Comparison of ENCODE assay signal across 8 cellular contexts in the genomic region with DNA sequence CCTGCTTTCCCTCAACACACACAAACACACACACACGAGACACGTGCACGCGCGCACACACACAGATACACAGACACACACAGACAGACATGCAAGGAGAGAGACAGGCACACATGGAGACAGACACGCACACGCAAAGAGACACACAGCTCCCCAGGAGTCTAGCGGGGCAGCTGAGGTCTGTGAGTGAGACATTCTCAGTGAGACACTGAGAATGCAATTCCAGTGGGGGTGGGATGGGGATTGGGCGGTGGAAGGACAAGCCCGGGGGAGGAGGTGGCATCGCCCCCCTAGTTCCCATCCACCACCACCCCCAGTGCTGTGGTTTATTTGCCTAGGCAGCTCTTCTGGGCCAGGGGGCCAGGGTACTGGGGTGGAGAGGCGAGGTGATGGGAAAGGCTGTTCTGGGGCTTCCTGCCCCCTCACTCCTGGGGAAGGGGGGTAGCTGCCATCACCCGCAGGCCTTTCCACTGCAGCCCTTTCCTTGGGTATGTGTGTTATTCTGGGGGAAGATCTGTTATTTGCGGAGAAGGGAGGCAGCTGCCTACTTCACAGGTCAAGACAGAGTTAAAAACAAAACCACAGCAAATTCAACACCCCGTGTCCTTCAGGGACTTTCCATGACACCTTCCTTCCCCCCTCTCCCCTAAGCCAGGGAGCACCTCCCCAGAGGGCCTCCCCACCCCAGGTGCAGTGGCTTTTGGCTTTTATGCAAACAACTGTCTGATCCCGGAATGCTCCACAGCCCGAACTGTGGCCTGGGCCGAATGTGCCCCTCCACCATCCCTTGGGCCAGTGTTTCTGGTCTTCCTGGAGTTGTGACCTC. TPM values are rescaled to one million over a fixed set of nuclear protein-coding genes. Genes with fewer than 3 reads are reported as not detected.
DNase-seq lines count a peak whose midpoint lies in the region; TF ChIP-seq lines count a peak whose summit lies in the region.

No MANE protein-coding gene starts in this region.

- intact Hi-C loops in activated T-helper 1 cell treated with anti-CD3 and anti-CD28 coated beads, Interleukin-12 subunit alpha, Interleukin-12 subunit beta, Interleukin-2, Interleukin-4 antibody, amounts not matched to agents 30 ng/mL and 10 ng/mL and 1 ng/mL, durations not matched to agents 14 hours and 24 hours and 36 hours (cut with micrococcal nuclease), result loop anchor here (2.0 to 10.0 kb wide), 2 partner anchors 35 to 59 kb away; no protein-coding TSS in a partner anchor
- intact Hi-C loops in vagina (cut with DNase I), result no loop called here

- peak; percentile 47 for DNase-seq in activated T-helper 1 cell treated with anti-CD3 and anti-CD28 coated beads, Interleukin-12 subunit alpha, Interleukin-12 subunit beta, Interleukin-2, Interleukin-4 antibody, amounts not matched to agents 30 ng/mL and 10 ng/mL and 1 ng/mL, durations not matched to agents 14 hours and 24 hours and 36 hours (ENCODE audit: low spot score)
- peak; percentile 36 for DNase-seq in mesenchymal stem cell
- DNase-seq in vagina (ENCODE audit: extremely low spot score in 2 of 2), result no peak
- no peak for DNase-seq in putamen (ENCODE audit: low spot score)
- DNase-seq in iPS-NIHi7 (ENCODE audit: extremely low spot score), result no peak
- no peak for DNase-seq in NCI-H69 (lab: John Stamatoyannopoulos, UW)

- H2BK120ac ChIP-seq in mesenchymal stem cell (ENCODE audit: low read depth, low read length), result no peak overlapping the region

- H3K79me1 ChIP-seq in mesenchymal stem cell (replicated peaks; ENCODE audit: low read length, poor library complexity, severe bottlenecking), result no peaks in the 10 kb centered on the region

- no peak overlapping the region for H3K9ac ChIP-seq in HUES48 (ENCODE audit: low read depth, low read length)
- H3K9ac ChIP-seq in mesenchymal stem cell (ENCODE audit: low read length), result no peak overlapping the region

- no peak overlapping the region for H3K14ac ChIP-seq in mesenchymal stem cell (ENCODE audit: low read length in 2 of 2)

- no peak for TF ChIP-seq POLR2A in vagina (IDR thresholded peaks at IDR 0.05)

- H3K36me3 Mint-ChIP-seq in activated T-helper 1 cell treated with anti-CD3 and anti-CD28 coated beads, Interleukin-12 subunit alpha, Interleukin-12 subunit beta, Interleukin-2, Interleukin-4 antibody, amounts not matched to agents 30 ng/mL and 10 ng/mL and 1 ng/mL, durations not matched to agents 14 hours and 24 hours and 36 hours (ENCODE audit: low read depth), result peaks cover 8% of the 10 kb centered on the region

- H3K27me3 Mint-ChIP-seq in activated T-helper 1 cell treated with anti-CD3 and anti-CD28 coated beads, Interleukin-12 subunit alpha, Interleukin-12 subunit beta, Interleukin-2, Interleukin-4 antibody, amounts not matched to agents 30 ng/mL and 10 ng/mL and 1 ng/mL, durations not matched to agents 14 hours and 24 hours and 36 hours (ENCODE audit: insufficient read depth), result no peaks in the 10 kb centered on the region

- H3K4me1 ChIP-seq in HUES48 (ENCODE audit: control insufficient read depth, insufficient read depth, low read length) (peaks cover 31% of the 10 kb centered on the region), mesenchymal stem cell (ENCODE audit: control insufficient read depth, insufficient read depth, low read depth, low read length) (peaks cover 34% of the 10 kb centered on the region), vagina (peaks cover 27% of the 10 kb centered on the region)

- peak overlapping the region in 1 of 2 experiments; percentile 64 for H2BK12ac ChIP-seq in mesenchymal stem cell (ENCODE audit: low read length in 2 of 2)

- H4K8ac ChIP-seq in mesenchymal stem cell (ENCODE audit: low read length), result peak overlapping the region; percentile 70

- H3K4me3 ChIP-seq in GM08714 (ENCODE audit: low read length) (peak overlapping the region; percentile 22; the same call in 1 of the 2 replicates), HUES48 (ENCODE audit: low read depth, low read length) (no peak overlapping the region), mesenchymal stem cell (ENCODE audit: insufficient read depth in 1 of 2, low read depth in 1 of 2, low read length in 2 of 2) (no peak overlapping the region), vagina (no peak overlapping the region)

- peaks cover 8% of the 10 kb centered on the region for H3K27me3 ChIP-seq in HUES48 (ENCODE audit: control insufficient read depth, insufficient read depth, low read length)
- peaks cover 5 to 31% of the 10 kb centered on the region in 2 experiments for H3K27me3 ChIP-seq in mesenchymal stem cell (ENCODE audit: control insufficient read depth in 1 of 2, insufficient read depth in 1 of 2, low read length in 2 of 2)
- no peaks in the 10 kb centered on the region for H3K27me3 ChIP-seq in vagina

- H2BK5ac ChIP-seq in mesenchymal stem cell (ENCODE audit: low read depth, low read length, poor library complexity, severe bottlenecking), result no peak overlapping the region

- no peaks in the 10 kb centered on the region for H3K9me3 Mint-ChIP-seq in activated T-helper 1 cell treated with anti-CD3 and anti-CD28 coated beads, Interleukin-12 subunit alpha, Interleukin-12 subunit beta, Interleukin-2, Interleukin-4 antibody, amounts not matched to agents 30 ng/mL and 10 ng/mL and 1 ng/mL, durations not matched to agents 14 hours and 24 hours and 36 hours

- peak overlapping the region; percentile 61 for H3K4me3 Mint-ChIP-seq in activated T-helper 1 cell treated with anti-CD3 and anti-CD28 coated beads, Interleukin-12 subunit alpha, Interleukin-12 subunit beta, Interleukin-2, Interleukin-4 antibody, amounts not matched to agents 30 ng/mL and 10 ng/mL and 1 ng/mL, durations not matched to agents 14 hours and 24 hours and 36 hours

- H3K36me3 ChIP-seq in HUES48 (ENCODE audit: control insufficient read depth, insufficient read depth, low read length) (no peaks in the 10 kb centered on the region), mesenchymal stem cell (ENCODE audit: control insufficient read depth in 1 of 2, insufficient read depth in 2 of 2, low read depth in 1 of 2, low read length in 2 of 2) (no peaks in the 10 kb centered on the region), vagina (no peaks in the 10 kb centered on the region)

- H3K18ac ChIP-seq in mesenchymal stem cell (ENCODE audit: low read depth in 1 of 2, low read length in 2 of 2), result peak overlapping the region in 1 of 2 experiments; percentile 74

- no peak overlapping the region for H2BK15ac ChIP-seq in mesenchymal stem cell (ENCODE audit: low read depth, poor library complexity, severe bottlenecking)

- H3K9me3 ChIP-seq in HUES48 (ENCODE audit: control insufficient read depth, insufficient read depth, low read length), result no peaks in the 10 kb centered on the region
- H3K9me3 ChIP-seq in mesenchymal stem cell (ENCODE audit: control insufficient read depth, low read length), result no peaks in the 10 kb centered on the region
- no peaks in the 10 kb centered on the region for H3K9me3 ChIP-seq in vagina

- H3K4ac ChIP-seq in mesenchymal stem cell (ENCODE audit: low read depth in 1 of 2, low read length in 2 of 2), result no peak overlapping the region

- peak overlapping the region; percentile 86 for H3K27ac Mint-ChIP-seq in activated T-helper 1 cell treated with anti-CD3 and anti-CD28 coated beads, Interleukin-12 subunit alpha, Interleukin-12 subunit beta, Interleukin-2, Interleukin-4 antibody, amounts not matched to agents 30 ng/mL and 10 ng/mL and 1 ng/mL, durations not matched to agents 14 hours and 24 hours and 36 hours

- 72% methylated on average over 14 of the region's 18 CpGs for WGBS in mesenchymal stem cell

- TF ChIP-seq CTCF in vagina (IDR thresholded peaks at IDR 0.05), result no peak

- H3K4me2 ChIP-seq in mesenchymal stem cell (ENCODE audit: low read length, poor library complexity, severe bottlenecking), result no peak overlapping the region

- peak overlapping the region; percentile 21 for H3K27ac ChIP-seq in HUES48 (ENCODE audit: low read depth, low read length)
- H3K27ac ChIP-seq in mesenchymal stem cell (ENCODE audit: low read length, poor library complexity, severe bottlenecking), result peak overlapping the region; percentile 56
- H3K27ac ChIP-seq in vagina, result peak overlapping the region; percentile 94

- H3K4me1 Mint-ChIP-seq in activated T-helper 1 cell treated with anti-CD3 and anti-CD28 coated beads, Interleukin-12 subunit alpha, Interleukin-12 subunit beta, Interleukin-2, Interleukin-4 antibody, amounts not matched to agents 30 ng/mL and 10 ng/mL and 1 ng/mL, durations not matched to agents 14 hours and 24 hours and 36 hours (ENCODE audit: low read depth), result peaks cover 66% of the 10 kb centered on the region

- no peak overlapping the region for H3K23ac ChIP-seq in mesenchymal stem cell (ENCODE audit: low read length in 2 of 2)

- peak overlapping the region; percentile 2 for H2AK5ac ChIP-seq in mesenchymal stem cell (ENCODE audit: low read length, severe bottlenecking)

- no peak overlapping the region for H4K91ac ChIP-seq in mesenchymal stem cell (ENCODE audit: low read length)

- H2AFZ ChIP-seq in mesenchymal stem cell (ENCODE audit: low read depth, low read length), result no peak overlapping the region

RNA-seq across cellular contexts. Expression of a gene that starts 18.0 kb away (rescaled TPM):
- 0.64 and 0.73 TPM in 2 replicates for total RNA-seq in activated T-helper 1 cell treated with anti-CD3 and anti-CD28 coated beads, Interleukin-12 subunit alpha, Interleukin-12 subunit beta, Interleukin-2, Interleukin-4 antibody, amounts not matched to agents 30 ng/mL and 10 ng/mL and 1 ng/mL, durations not matched to agents 14 hours and 24 hours and 36 hours
- polyA plus RNA-seq in mesenchymal stem cell (2013, experiment 1 of 2), result 0.18 TPM
- polyA plus RNA-seq in mesenchymal stem cell (2013, experiment 2 of 2), result 0.05 TPM
- total RNA-seq in vagina, result 23.6 TPM

RNA-seq across cellular contexts. Expression of a gene that starts 25.4 kb away (rescaled TPM):
- total RNA-seq in activated T-helper 1 cell treated with anti-CD3 and anti-CD28 coated beads, Interleukin-12 subunit alpha, Interleukin-12 subunit beta, Interleukin-2, Interleukin-4 antibody, amounts not matched to agents 30 ng/mL and 10 ng/mL and 1 ng/mL, durations not matched to agents 14 hours and 24 hours and 36 hours, result 33.3 and 37.1 TPM in 2 replicates
- 91.2 TPM for polyA plus RNA-seq in mesenchymal stem cell (2013, experiment 1 of 2)
- polyA plus RNA-seq in mesenchymal stem cell (2013, experiment 2 of 2), result 95.9 TPM
- 74.2 TPM for total RNA-seq in vagina

RNA-seq across cellular contexts. Expression of a gene that starts 55.9 kb away (rescaled TPM):
- total RNA-seq in activated T-helper 1 cell treated with anti-CD3 and anti-CD28 coated beads, Interleukin-12 subunit alpha, Interleukin-12 subunit beta, Interleukin-2, Interleukin-4 antibody, amounts not matched to agents 30 ng/mL and 10 ng/mL and 1 ng/mL, durations not matched to agents 14 hours and 24 hours and 36 hours, result 2.5 and 3.0 TPM in 2 replicates
- polyA plus RNA-seq in mesenchymal stem cell (2013, experiment 1 of 2), result 26.2 TPM
- polyA plus RNA-seq in mesenchymal stem cell (2013, experiment 2 of 2), result 25.3 TPM
- total RNA-seq in vagina, result 52.1 TPM

Comparison
In these comparisons a context has a peak if more than half of its experiments do, and no peak if none do; other contexts are left out.
1. H3K27ac ChIP-seq: peak in every context shown above with its lines; median percentile 94 in vagina; 56 in mesenchymal stem cell; 21 in HUES48.
2. DNase-seq: peak in activated T-helper 1 cell treated with anti-CD3 and anti-CD28 coated beads, Interleukin-12 subunit alpha, Interleukin-12 subunit beta, Interleukin-2, Interleukin-4 antibody, amounts not matched to agents 30 ng/mL and 10 ng/mL and 1 ng/mL, durations not matched to agents 14 hours and 24 hours and 36 hours (single experiment) and mesenchymal stem cell (single experiment); none in vagina (0 of 2), putamen (single experiment), iPS-NIHi7 (single experiment) and NCI-H69 (single experiment).
3. RNA of a gene that starts 18.0 kb away (total RNA-seq): 23.6 TPM in vagina (single experiment); 0.64 to 0.73 TPM in activated T-helper 1 cell treated with anti-CD3 and anti-CD28 coated beads, Interleukin-12 subunit alpha, Interleukin-12 subunit beta, Interleukin-2, Interleukin-4 antibody, amounts not matched to agents 30 ng/mL and 10 ng/mL and 1 ng/mL, durations not matched to agents 14 hours and 24 hours and 36 hours; every median in the first group is over 10 times any median in the second.
4. RNA of a gene that starts 55.9 kb away (total RNA-seq): 52.1 TPM in vagina (single experiment); 2.5 to 3.0 TPM in activated T-helper 1 cell treated with anti-CD3 and anti-CD28 coated beads, Interleukin-12 subunit alpha, Interleukin-12 subunit beta, Interleukin-2, Interleukin-4 antibody, amounts not matched to agents 30 ng/mL and 10 ng/mL and 1 ng/mL, durations not matched to agents 14 hours and 24 hours and 36 hours; every median in the first group is over 10 times any median in the second.